Comparison of ENCODE assay signal across 1 cellular context in the genomic region with DNA sequence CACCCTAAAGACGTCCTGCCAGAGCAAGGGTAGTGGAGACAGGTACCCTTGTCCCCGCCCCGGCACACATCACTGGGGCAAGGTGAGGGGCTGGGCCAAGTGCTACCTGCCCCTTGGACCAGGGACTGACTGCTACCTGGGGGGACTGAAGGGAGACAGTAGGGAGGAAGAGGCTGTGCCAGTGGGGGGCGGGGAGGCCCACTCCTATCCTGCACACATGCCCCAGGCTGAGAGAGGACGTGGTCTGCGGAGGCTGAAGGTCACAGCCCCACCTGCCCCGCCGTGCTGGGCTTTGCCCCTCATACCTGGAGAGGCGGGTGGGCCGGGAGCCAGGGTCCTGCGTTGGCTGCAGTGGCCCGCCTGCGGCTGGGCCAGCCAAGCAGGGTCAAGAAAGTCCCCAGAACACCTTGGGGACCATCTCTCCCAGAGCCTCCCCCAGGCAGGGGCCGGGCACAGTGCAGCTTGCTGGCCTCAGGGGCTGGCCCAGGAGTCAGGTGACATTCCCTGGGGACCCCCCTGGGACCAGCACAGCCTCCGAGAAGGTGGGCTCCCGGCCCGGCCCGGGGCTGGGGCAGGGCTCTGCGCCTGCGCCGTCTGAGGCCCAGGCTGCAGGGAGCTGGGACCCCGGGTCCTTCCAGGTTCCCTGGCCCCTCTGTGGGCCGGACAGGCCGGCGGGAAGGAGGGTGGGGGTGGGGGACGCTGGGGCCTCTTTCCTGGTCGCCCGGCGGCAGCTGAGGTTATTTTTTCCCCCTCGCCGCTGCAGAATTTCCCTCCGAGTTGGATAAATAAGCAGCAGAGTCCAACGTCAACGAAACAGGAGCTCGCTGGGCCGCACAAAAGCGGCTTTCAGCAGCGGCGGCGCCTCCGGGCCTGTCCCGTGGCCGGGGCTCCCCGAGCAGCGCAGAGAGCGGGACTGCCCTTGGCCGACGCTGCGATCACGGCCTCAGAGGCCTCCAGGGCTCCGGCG.
TF ChIP-seq lines count a peak whose summit lies in the region.

No MANE protein-coding gene starts in this region.

TF ChIP-seq in SK-N-SH treated with all-trans-retinoic acid at 6 μM for 48 hours, 23 proteins besides CTCF, POLR2A, EP300 and RAD21 (continued from another document):
- TF ChIP-seq, protein P1, sequence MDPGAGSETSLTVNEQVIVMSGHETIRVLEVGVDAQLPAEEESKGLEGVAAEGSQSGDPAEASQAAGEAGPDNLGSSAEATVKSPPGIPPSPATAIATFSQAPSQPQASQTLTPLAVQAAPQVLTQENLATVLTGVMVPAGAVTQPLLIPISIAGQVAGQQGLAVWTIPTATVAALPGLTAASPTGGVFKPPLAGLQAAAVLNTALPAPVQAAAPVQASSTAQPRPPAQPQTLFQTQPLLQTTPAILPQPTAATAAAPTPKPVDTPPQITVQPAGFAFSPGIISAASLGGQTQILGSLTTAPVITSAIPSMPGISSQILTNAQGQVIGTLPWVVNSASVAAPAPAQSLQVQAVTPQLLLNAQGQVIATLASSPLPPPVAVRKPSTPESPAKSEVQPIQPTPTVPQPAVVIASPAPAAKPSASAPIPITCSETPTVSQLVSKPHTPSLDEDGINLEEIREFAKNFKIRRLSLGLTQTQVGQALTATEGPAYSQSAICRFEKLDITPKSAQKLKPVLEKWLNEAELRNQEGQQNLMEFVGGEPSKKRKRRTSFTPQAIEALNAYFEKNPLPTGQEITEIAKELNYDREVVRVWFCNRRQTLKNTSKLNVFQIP (CRISPR knock-in tag; IDR thresholded peaks at IDR 0.05; ENCODE audit: borderline replicate concordance, low read depth) = no peak
- TF ChIP-seq, protein P2, sequence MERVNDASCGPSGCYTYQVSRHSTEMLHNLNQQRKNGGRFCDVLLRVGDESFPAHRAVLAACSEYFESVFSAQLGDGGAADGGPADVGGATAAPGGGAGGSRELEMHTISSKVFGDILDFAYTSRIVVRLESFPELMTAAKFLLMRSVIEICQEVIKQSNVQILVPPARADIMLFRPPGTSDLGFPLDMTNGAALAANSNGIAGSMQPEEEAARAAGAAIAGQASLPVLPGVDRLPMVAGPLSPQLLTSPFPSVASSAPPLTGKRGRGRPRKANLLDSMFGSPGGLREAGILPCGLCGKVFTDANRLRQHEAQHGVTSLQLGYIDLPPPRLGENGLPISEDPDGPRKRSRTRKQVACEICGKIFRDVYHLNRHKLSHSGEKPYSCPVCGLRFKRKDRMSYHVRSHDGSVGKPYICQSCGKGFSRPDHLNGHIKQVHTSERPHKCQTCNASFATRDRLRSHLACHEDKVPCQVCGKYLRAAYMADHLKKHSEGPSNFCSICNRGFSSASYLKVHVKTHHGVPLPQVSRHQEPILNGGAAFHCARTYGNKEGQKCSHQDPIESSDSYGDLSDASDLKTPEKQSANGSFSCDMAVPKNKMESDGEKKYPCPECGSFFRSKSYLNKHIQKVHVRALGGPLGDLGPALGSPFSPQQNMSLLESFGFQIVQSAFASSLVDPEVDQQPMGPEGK (CRISPR knock-in tag; IDR thresholded peaks at IDR 0.05; ENCODE audit: borderline replicate concordance) = no peak
- no peak for TF ChIP-seq ZC3H10 (CRISPR knock-in tag; IDR thresholded peaks at IDR 0.05)
